19 cellular contexts compared by ENCODE assay signal in genomic region chr11:102436546-102436945, GRCh38. TPM values are rescaled to one million over a fixed set of nuclear protein-coding genes. Genes with fewer than 3 reads are reported as not detected.
DNase-seq lines count a peak whose midpoint lies in the region; ATAC-seq and TF ChIP-seq lines count a peak whose summit lies in the region.
"Had no signal": no experiment of that assay in that cellular context is flagged by ENCODE, and none has a peak within 500 bp of the region (broad histone marks: within the 10 kb centered on the region; RNA-seq: fewer than 3 reads in every experiment).

No MANE protein-coding gene starts in this region.

- no peak overlapping the region for H3K4me2 ChIP-seq in osteoblast (ENCODE audit: insufficient read depth, low read length)
- H3K4me2 ChIP-seq: GM23338 had no signal

- peaks cover 82% of the 10 kb centered on the region for H3K4me1 Mint-ChIP-seq in CD4-positive, alpha-beta T cell (ENCODE audit: low read depth)
- H3K4me1 Mint-ChIP-seq in glutamatergic neuron (ENCODE audit: low read depth, unreplicated experiment) = no peaks in the 10 kb centered on the region

- no peaks in the 10 kb centered on the region for H3K36me3 ChIP-seq in osteoblast (ENCODE audit: insufficient read depth, low read length)
- no peaks in the 10 kb centered on the region for H3K36me3 ChIP-seq in ascending aorta
- no peaks in the 10 kb centered on the region for H3K36me3 ChIP-seq in lower lobe of right lung
- H3K36me3 ChIP-seq: brain microvascular endothelial cell, Peyer's patch had no signal

- H3K79me2 ChIP-seq in osteoblast (ENCODE audit: insufficient read depth, low read length) = peaks cover 14% of the 10 kb centered on the region

- H3K4me1 ChIP-seq in osteoblast (ENCODE audit: insufficient read depth, low read length) (peaks cover 6% of the 10 kb centered on the region), ascending aorta (no peaks in the 10 kb centered on the region), lower lobe of right lung (peaks cover 6% of the 10 kb centered on the region)
- H3K4me1 ChIP-seq: Peyer's patch had no signal

- no peak overlapping the region for H3K27ac ChIP-seq in CD4-positive, alpha-beta T cell (ENCODE audit: low read depth, low read length)
- H3K27ac ChIP-seq in osteoblast (ENCODE audit: low read depth, low read length) (peak overlapping the region; percentile 65), ascending aorta (no peak overlapping the region), lower lobe of right lung (no peak overlapping the region)
- H3K27ac ChIP-seq: brain microvascular endothelial cell, Peyer's patch, VCaP had no signal

- peaks cover 80% of the 10 kb centered on the region for H3K36me3 Mint-ChIP-seq in CD4-positive, alpha-beta T cell (ENCODE audit: low read depth)
- peaks cover 10% of the 10 kb centered on the region for H3K36me3 Mint-ChIP-seq in glutamatergic neuron (ENCODE audit: unreplicated experiment)

- H3K4me3 ChIP-seq in osteoblast (ENCODE audit: insufficient read depth, low read length) = no peak overlapping the region
- H3K4me3 ChIP-seq in ascending aorta = no peak overlapping the region
- H3K4me3 ChIP-seq in lower lobe of right lung = no peak overlapping the region
- H3K4me3 ChIP-seq: GM12878, GM23338, Peyer's patch had no signal

- no peak overlapping the region for H2AFZ ChIP-seq in osteoblast (ENCODE audit: low read length)
- H2AFZ ChIP-seq: GM23338 had no signal

- no peak overlapping the region for H3K4me3 Mint-ChIP-seq in CD4-positive, alpha-beta T cell
- H3K4me3 Mint-ChIP-seq in glutamatergic neuron (ENCODE audit: unreplicated experiment) = no peak overlapping the region
- H3K4me3 Mint-ChIP-seq: activated CD4-positive, alpha-beta memory T cell treated with anti-CD3 and anti-CD28 coated beads, Interleukin-2, amount 10 ng/mL, durations not matched to agents 7 days and 5 days; GM23338; nephron had no signal

- DNase-seq in CD4-positive, alpha-beta T cell = no peak
- DNase-seq in MV-4-11 (lab: John Stamatoyannopoulos, UW) (peak; percentile 25), dedifferentiated amniotic fluid mesenchymal stem cell (ENCODE audit: extremely low spot score) (peak; percentile 70), osteoblast (ENCODE audit: insufficient read length, low spot score, missing footprints) (no peak), ascending aorta (ENCODE audit: low spot score in 2 of 2) (no peak), glutamatergic neuron (no peak), lower lobe of right lung (no peak)
- DNase-seq: activated CD4-positive, alpha-beta memory T cell treated with anti-CD3 and anti-CD28 coated beads, Interleukin-2, amount 10 ng/mL, durations not matched to agents 7 days and 5 days; activated effector memory CD4-positive, alpha-beta T cell treated with Interleukin-2 at 50 U/mL for 16 hours; brain microvascular endothelial cell; CD8-positive, alpha-beta memory T cell; NCI-H187 treated with DMSO at 0.1 percent for 48 hours; NCI-H524 treated with DMSO at 0.1 percent for 48 hours; Peyer's patch; SW 1271 had no signal

- peaks cover 5% of the 10 kb centered on the region for H3K9me3 Mint-ChIP-seq in CD4-positive, alpha-beta T cell
- H3K9me3 Mint-ChIP-seq in glutamatergic neuron (ENCODE audit: unreplicated experiment) = peaks cover 5% of the 10 kb centered on the region

- no peak for TF ChIP-seq CTCF in CD4-positive, alpha-beta T cell (IDR thresholded peaks at IDR 0.05)
- TF ChIP-seq CTCF in osteoblast (IDR thresholded peaks at IDR 0.05; ENCODE audit: extremely low read depth, low read depth, low read length) (no peak), ascending aorta (IDR thresholded peaks at IDR 0.05) (no peak), glutamatergic neuron (IDR thresholded peaks at IDR 0.05; ENCODE audit: partially characterized antibody, unreplicated experiment) (no peak), lower lobe of right lung (IDR thresholded peaks at IDR 0.05) (no peak)

- peak overlapping the region; percentile 15 for H3K27ac Mint-ChIP-seq in CD4-positive, alpha-beta T cell
- no peak overlapping the region for H3K27ac Mint-ChIP-seq in glutamatergic neuron (ENCODE audit: unreplicated experiment)
- H3K27ac Mint-ChIP-seq: GM23338, nephron had no signal

- no peak for ATAC-seq in CD4-positive, alpha-beta T cell (ENCODE audit: poor library complexity)
- no peak for ATAC-seq in lower lobe of right lung
- ATAC-seq: GM12878, GM23338 had no signal

- POLR2A ChIA-PET in CD4-positive, alpha-beta T cell (lab: Charles Lee) = no interaction called here

- no peaks in the 10 kb centered on the region for H4K20me1 ChIP-seq in osteoblast (ENCODE audit: insufficient read depth, low read length)

- no peaks in the 10 kb centered on the region for H3K27me3 ChIP-seq in CD4-positive, alpha-beta T cell (ENCODE audit: control insufficient read depth, insufficient read depth, low read length)
- no peaks in the 10 kb centered on the region for H3K27me3 ChIP-seq in osteoblast (ENCODE audit: insufficient read depth, low read length)
- H3K27me3 ChIP-seq in ascending aorta = no peaks in the 10 kb centered on the region
- H3K27me3 ChIP-seq in lower lobe of right lung (ENCODE audit: low read depth) = no peaks in the 10 kb centered on the region
- H3K27me3 ChIP-seq: brain microvascular endothelial cell, Peyer's patch had no signal

- intact Hi-C loops in CD4-positive, alpha-beta T cell (cut with DNase I, micrococcal nuclease) = no loop called here
- intact Hi-C loops in ascending aorta (cut with DNase I) = no loop called here
- intact Hi-C loops in lower lobe of right lung (cut with DNase I) = no loop called here

- H3K9me3 ChIP-seq in CD4-positive, alpha-beta T cell (ENCODE audit: control insufficient read depth, low read length) = peaks cover 7% of the 10 kb centered on the region
- H3K9me3 ChIP-seq in osteoblast (ENCODE audit: low read depth, low read length) (no peaks in the 10 kb centered on the region), ascending aorta (no peaks in the 10 kb centered on the region), lower lobe of right lung (no peaks in the 10 kb centered on the region)
- H3K9me3 ChIP-seq: Peyer's patch had no signal

- CTCF ChIA-PET in CD4-positive, alpha-beta T cell (lab: Charles Lee) = no interaction called here

- H3K27me3 Mint-ChIP-seq in CD4-positive, alpha-beta T cell = no peaks in the 10 kb centered on the region
- H3K27me3 Mint-ChIP-seq in glutamatergic neuron (ENCODE audit: unreplicated experiment) = no peaks in the 10 kb centered on the region
- H3K27me3 Mint-ChIP-seq: activated CD4-positive, alpha-beta memory T cell treated with anti-CD3 and anti-CD28 coated beads, Interleukin-2, amount 10 ng/mL, durations not matched to agents 7 days and 5 days; CD8-positive, alpha-beta memory T cell had no signal

RNA-seq across cellular contexts. Expression of gene TMEM123, which starts 16.0 kb away (rescaled TPM):
- 100 to 1,000 TPM; 288 to 307 TPM for total RNA-seq in CD4-positive, alpha-beta T cell
- total RNA-seq in osteoblast (89.3 and 91.9 TPM in 2 replicates), ascending aorta (107 TPM), glutamatergic neuron (ENCODE audit: unreplicated experiment) (18.1 TPM), lower lobe of right lung (199 TPM)

Comparison
In these comparisons a context has a peak if more than half of its experiments do, and no peak if none do; other contexts are left out.
1. DNase-seq: peak in MV-4-11 (single experiment) and dedifferentiated amniotic fluid mesenchymal stem cell (single experiment); none in CD4-positive, alpha-beta T cell (0 of 10), osteoblast (single experiment), ascending aorta (0 of 2), glutamatergic neuron (single experiment) and lower lobe of right lung (single experiment).